ENCODE assay signal across 6 cellular contexts in the genomic region with DNA sequence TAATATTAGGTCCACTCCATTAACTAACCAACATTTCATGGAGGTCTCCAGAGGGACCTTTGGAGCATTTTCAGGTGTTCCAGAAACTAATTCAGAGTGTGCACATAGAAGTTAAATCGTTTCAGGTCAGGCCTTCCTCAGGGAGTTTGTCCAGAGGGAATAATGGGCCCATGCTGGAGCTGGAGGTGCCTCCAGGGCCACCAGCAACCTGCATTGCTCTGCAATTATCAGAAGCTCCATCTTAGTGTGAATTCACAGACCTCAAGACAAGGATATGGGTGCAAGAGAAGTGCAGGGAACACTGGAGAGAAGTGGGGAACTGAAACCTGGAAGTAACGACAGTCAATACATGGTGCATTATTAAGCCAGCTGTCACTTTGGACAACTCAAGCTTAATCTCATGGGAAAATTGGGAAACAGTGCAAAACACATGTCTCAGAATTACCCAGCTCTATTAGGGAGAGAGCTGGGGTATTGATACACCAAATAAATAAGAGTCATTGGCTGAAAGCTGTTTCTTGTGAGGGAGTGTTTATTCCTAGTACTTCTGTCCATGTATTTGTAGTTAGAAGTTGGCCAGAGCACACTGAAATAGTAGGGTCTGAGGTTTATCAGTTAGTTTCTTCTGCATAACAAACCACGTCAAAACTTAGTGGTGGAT.
"Had no signal": no experiment of that assay in that cellular context is flagged by ENCODE, and none has a peak within 500 bp of the region (broad histone marks: within the 10 kb centered on the region; RNA-seq: fewer than 3 reads in every experiment).

No MANE protein-coding gene starts in this region.

- H3K4me3 ChIP-seq: GM23338, K562 had no signal

- H2AFZ ChIP-seq: GM23338 had no signal

- DNase-seq: H9, HCEC 1CT, HFFc6, IMR-90 had no signal

- ATAC-seq: GM23338, K562 had no signal

- H3K4me2 ChIP-seq: GM23338 had no signal
